ENCODE assay signal across 25 cellular contexts in the genomic region with DNA sequence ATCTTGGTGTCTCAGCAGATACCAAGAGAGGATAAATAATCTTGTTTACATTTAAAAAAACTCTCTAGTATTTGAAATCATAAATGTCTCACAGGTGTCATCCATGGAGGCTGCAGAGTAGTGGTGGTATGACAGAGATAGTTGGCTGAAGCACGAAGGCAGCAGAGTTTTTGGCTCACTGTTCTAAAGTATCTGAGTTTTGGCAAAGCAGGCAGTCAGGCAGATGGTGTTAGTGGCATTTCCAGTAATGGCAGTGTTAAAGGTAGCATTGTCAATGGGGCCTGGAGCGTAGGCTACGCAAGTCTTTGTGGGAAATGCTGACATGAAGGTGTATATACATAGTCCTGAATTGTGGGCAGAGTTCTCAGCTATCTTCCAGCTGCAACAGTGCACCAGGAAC.
"Had no signal": no experiment of that assay in that cellular context is flagged by ENCODE, and none has a peak within 500 bp of the region (broad histone marks: within the 10 kb centered on the region; RNA-seq: fewer than 3 reads in every experiment).

No MANE protein-coding gene starts in this region.

- H3K9me3 ChIP-seq: Peyer's patch, SJCRH30, SK-N-SH had no signal

- H3K27me3 ChIP-seq: brain microvascular endothelial cell, Peyer's patch, SJCRH30 had no signal

- H3K4me1 ChIP-seq: Peyer's patch, SJCRH30 had no signal

- H3K27ac ChIP-seq: brain microvascular endothelial cell, Peyer's patch, RWPE1, SJCRH30, WERI-Rb-1 had no signal

- H3K36me3 ChIP-seq: Peyer's patch, SJCRH30, WERI-Rb-1 had no signal

- H3K4me3 ChIP-seq: Peyer's patch, SJCRH30 had no signal

- DNase-seq: activated CD4-positive, alpha-beta T cell treated with anti-CD3 and anti-CD28 coated beads for 36 hours; activated CD8-positive, alpha-beta memory T cell treated with anti-CD3 and anti-CD28 coated beads, Interleukin-2, amount 50 U/mL, for 4 hours; activated CD8-positive, alpha-beta T cell treated with anti-CD3 and anti-CD28 coated beads for 36 hours; activated gamma-delta T cell treated with Interleukin-2 at 50 U/mL for 16 hours; activated naive CD4-positive, alpha-beta T cell treated with anti-CD3 and anti-CD28 coated beads, Interleukin-2, amount 10 ng/mL, durations not matched to agents 7 days and 5 days; activated naive CD8-positive, alpha-beta T cell treated with anti-CD3 and anti-CD28 coated beads for 36 hours; activated T-cell treated with anti-CD3 and anti-CD28 coated beads, Interleukin-2, amount 50 U/mL, for 72 hours; brain microvascular endothelial cell; Kasumi-1; NCI-H1092; NCI-H1417; NCI-H187 treated with DMSO at 0.1 percent for 48 hours; NCI-H2081 treated with DMSO at 0.1 percent for 48 hours; NCI-H2171; NCI-H2227 treated with DMSO at 0.1 percent for 48 hours; NCI-H510A; NCI-H526 treated with DMSO at 0.1 percent for 48 hours; NCI-H82; Peyer's patch; Right ventricle myocardium superior; SJCRH30; SK-N-SH; T-helper 1 cell; WERI-Rb-1 had no signal

- ATAC-seq: activated CD4-positive, alpha-beta T cell treated with anti-CD3 and anti-CD28 coated beads for 36 hours; activated CD8-positive, alpha-beta T cell treated with anti-CD3 and anti-CD28 coated beads for 36 hours had no signal
